ENCODE assay signal across 1 cellular context in genomic region chr13:75302031-75302430, GRCh38.
TF ChIP-seq lines count a peak whose summit lies in the region.

No MANE protein-coding gene starts in this region.

TF ChIP-seq in HepG2, 621 proteins besides CTCF, POLR2A, EP300 and RAD21 (continued from another document and continues in another):
- peak; percentile 70 for TF ChIP-seq ARID5B (CRISPR knock-in tag; IDR thresholded peaks at IDR 0.05)
- TF ChIP-seq, protein P1, sequence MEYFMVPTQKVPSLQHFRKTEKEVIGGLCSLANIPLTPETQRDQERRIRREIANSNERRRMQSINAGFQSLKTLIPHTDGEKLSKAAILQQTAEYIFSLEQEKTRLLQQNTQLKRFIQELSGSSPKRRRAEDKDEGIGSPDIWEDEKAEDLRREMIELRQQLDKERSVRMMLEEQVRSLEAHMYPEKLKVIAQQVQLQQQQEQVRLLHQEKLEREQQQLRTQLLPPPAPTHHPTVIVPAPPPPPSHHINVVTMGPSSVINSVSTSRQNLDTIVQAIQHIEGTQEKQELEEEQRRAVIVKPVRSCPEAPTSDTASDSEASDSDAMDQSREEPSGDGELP (IDR thresholded peaks at IDR 0.05; ENCODE audit: borderline replicate concordance, low read depth), result peak; percentile 54
- no peak for TF ChIP-seq SOX6 (IDR thresholded peaks at IDR 0.05)
- peak; percentile 77 for TF ChIP-seq SOX6 (CRISPR knock-in tag; IDR thresholded peaks at IDR 0.05)
- TF ChIP-seq, protein P2, sequence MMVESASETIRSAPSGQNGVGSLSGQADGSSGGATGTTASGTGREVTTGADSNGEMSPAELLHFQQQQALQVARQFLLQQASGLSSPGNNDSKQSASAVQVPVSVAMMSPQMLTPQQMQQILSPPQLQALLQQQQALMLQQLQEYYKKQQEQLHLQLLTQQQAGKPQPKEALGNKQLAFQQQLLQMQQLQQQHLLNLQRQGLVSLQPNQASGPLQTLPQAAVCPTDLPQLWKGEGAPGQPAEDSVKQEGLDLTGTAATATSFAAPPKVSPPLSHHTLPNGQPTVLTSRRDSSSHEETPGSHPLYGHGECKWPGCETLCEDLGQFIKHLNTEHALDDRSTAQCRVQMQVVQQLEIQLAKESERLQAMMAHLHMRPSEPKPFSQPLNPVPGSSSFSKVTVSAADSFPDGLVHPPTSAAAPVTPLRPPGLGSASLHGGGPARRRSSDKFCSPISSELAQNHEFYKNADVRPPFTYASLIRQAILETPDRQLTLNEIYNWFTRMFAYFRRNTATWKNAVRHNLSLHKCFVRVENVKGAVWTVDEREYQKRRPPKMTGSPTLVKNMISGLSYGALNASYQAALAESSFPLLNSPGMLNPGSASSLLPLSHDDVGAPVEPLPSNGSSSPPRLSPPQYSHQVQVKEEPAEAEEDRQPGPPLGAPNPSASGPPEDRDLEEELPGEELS (CRISPR knock-in tag; IDR thresholded peaks at IDR 0.05), result peak; percentile 85
- TF ChIP-seq U2AF2 (IDR thresholded peaks at IDR 0.05; ENCODE audit: low read depth, low read length), result no peak
- no peak for TF ChIP-seq ATM (IDR thresholded peaks at IDR 0.05; ENCODE audit: borderline replicate concordance)
- TF ChIP-seq SOX5 (CRISPR knock-in tag; IDR thresholded peaks at IDR 0.05; ENCODE audit: borderline replicate concordance), result peak; percentile 51; the same call in 1 of the 2 replicates
- no peak for TF ChIP-seq ZNF33B (CRISPR knock-in tag; IDR thresholded peaks at IDR 0.05)
- peak; percentile 45; the same call in 1 of the 2 replicates for TF ChIP-seq NCOA2 (CRISPR knock-in tag; IDR thresholded peaks at IDR 0.05)
- no peak for TF ChIP-seq ZNF7 (CRISPR knock-in tag; IDR thresholded peaks at IDR 0.05)
- no peak for TF ChIP-seq E2F2 (CRISPR knock-in tag; IDR thresholded peaks at IDR 0.05; ENCODE audit: borderline replicate concordance)
- no peak for TF ChIP-seq ARNT2 (CRISPR knock-in tag; IDR thresholded peaks at IDR 0.05; ENCODE audit: low read depth)
- no peak for TF ChIP-seq NR1H2 (CRISPR knock-in tag; IDR thresholded peaks at IDR 0.05; ENCODE audit: borderline replicate concordance, low read depth)
- TF ChIP-seq RBM22 (optimal IDR thresholded peaks at IDR 0.05; ENCODE audit: low read length), result no peak
- no peak for TF ChIP-seq ZNF740 (CRISPR knock-in tag; IDR thresholded peaks at IDR 0.05)
- TF ChIP-seq ZMYM3 (CRISPR knock-in tag; IDR thresholded peaks at IDR 0.05), result no peak
- no peak for TF ChIP-seq ZNF367 (CRISPR knock-in tag; IDR thresholded peaks at IDR 0.05; ENCODE audit: borderline replicate concordance)
- TF ChIP-seq KDM5A (IDR thresholded peaks at IDR 0.05; ENCODE audit: borderline replicate concordance, low read length), result no peak
- TF ChIP-seq, protein P3, sequence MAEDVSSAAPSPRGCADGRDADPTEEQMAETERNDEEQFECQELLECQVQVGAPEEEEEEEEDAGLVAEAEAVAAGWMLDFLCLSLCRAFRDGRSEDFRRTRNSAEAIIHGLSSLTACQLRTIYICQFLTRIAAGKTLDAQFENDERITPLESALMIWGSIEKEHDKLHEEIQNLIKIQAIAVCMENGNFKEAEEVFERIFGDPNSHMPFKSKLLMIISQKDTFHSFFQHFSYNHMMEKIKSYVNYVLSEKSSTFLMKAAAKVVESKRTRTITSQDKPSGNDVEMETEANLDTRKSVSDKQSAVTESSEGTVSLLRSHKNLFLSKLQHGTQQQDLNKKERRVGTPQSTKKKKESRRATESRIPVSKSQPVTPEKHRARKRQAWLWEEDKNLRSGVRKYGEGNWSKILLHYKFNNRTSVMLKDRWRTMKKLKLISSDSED (CRISPR knock-in tag; IDR thresholded peaks at IDR 0.05), result no peak
- no peak for TF ChIP-seq MLXIP (CRISPR knock-in tag; IDR thresholded peaks at IDR 0.05; ENCODE audit: borderline replicate concordance)
- no peak for TF ChIP-seq ZNF639 (CRISPR knock-in tag; conservative IDR thresholded peaks at IDR 0.05)
- TF ChIP-seq NFE2 (CRISPR knock-in tag; IDR thresholded peaks at IDR 0.05), result no peak
- no peak for TF ChIP-seq RORA (CRISPR knock-in tag; IDR thresholded peaks at IDR 0.05)
- no peak for TF ChIP-seq ATF3 (CRISPR knock-in tag; IDR thresholded peaks at IDR 0.05)
- TF ChIP-seq SMC3 (IDR thresholded peaks at IDR 0.05; ENCODE audit: low read length), result no peak
- peak; percentile 56 for TF ChIP-seq MLX (CRISPR knock-in tag; IDR thresholded peaks at IDR 0.05)
- no peak for TF ChIP-seq KDM3A (CRISPR knock-in tag; IDR thresholded peaks at IDR 0.05; ENCODE audit: low read depth)
- no peak for TF ChIP-seq CHD2 (IDR thresholded peaks at IDR 0.05; ENCODE audit: low read depth, low read length)
- TF ChIP-seq ZNF557 (CRISPR knock-in tag; IDR thresholded peaks at IDR 0.05), result no peak
- no peak for TF ChIP-seq MATR3 (CRISPR knock-in tag; IDR thresholded peaks at IDR 0.05)
- no peak for TF ChIP-seq RNF219 (CRISPR knock-in tag; IDR thresholded peaks at IDR 0.05)
- TF ChIP-seq, protein P4, sequence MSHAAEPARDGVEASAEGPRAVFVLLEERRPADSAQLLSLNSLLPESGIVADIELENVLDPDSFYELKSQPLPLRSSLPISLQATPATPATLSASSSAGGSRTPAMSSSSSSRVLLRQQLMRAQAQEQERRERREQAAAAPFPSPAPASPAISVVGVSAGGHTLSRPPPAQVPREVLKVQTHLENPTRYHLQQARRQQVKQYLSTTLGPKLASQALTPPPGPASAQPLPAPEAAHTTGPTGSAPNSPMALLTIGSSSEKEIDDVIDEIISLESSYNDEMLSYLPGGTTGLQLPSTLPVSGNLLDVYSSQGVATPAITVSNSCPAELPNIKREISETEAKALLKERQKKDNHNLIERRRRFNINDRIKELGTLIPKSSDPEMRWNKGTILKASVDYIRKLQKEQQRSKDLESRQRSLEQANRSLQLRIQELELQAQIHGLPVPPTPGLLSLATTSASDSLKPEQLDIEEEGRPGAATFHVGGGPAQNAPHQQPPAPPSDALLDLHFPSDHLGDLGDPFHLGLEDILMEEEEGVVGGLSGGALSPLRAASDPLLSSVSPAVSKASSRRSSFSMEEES (CRISPR knock-in tag; IDR thresholded peaks at IDR 0.05), result peak; percentile 50; the same call in 1 of the 2 replicates
- no peak for TF ChIP-seq ZNF574 (CRISPR knock-in tag; IDR thresholded peaks at IDR 0.05)
- TF ChIP-seq GATAD1 (CRISPR knock-in tag; IDR thresholded peaks at IDR 0.05), result no peak
- no peak for TF ChIP-seq ZNF616 (CRISPR knock-in tag; IDR thresholded peaks at IDR 0.05; ENCODE audit: low read depth)
- no peak for TF ChIP-seq NBN (conservative IDR thresholded peaks at IDR 0.05)
